Comparison of ENCODE assay signal across 9 cellular contexts in the genomic region with DNA sequence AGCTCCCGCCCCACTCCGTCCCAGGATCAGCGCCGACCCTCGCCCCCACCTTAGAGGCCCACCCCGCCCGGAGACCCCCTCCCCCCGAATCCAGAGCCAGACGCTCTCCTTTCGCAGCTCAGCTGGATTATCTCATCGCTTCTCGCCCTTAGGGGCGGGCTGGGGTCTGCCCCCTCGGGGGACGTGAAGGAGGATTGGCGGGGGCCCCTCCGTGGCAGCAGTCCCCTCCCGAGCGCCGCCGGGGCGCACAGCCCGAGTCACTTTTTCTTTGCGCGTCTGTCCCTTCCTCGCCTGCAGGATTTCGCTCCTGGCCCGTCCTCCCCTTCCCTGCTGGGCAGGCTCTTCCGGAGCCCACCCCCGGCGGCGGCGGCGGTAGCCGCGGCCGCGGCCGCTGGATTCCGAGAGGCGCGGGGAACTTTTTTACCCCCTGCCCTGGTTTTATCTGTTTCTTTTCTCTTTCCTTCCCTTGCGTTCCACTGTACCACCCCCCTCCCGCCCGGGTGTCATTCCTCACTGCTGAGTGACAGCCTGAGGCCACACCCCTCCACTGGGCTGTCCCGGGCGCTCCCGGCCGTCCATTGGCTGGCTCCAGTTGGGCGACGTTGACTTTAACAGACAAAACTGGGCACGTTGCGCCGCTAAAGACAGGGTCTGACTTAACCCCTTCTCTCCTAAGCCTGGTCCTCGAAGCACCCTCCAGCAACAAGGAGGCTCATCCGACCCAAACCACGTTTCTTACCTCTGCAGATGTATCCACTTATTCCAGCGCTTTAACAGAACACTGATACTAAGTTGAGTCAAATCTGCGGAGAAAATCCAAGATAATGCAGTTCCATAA. TPM values are rescaled to one million over a fixed set of nuclear protein-coding genes. Genes with fewer than 3 reads are reported as not detected.
DNase-seq lines count a peak whose midpoint lies in the region; ATAC-seq and TF ChIP-seq lines count a peak whose summit lies in the region.
"Had no signal": no experiment of that assay in that cellular context is flagged by ENCODE, and none has a peak within 500 bp of the region (broad histone marks: within the 10 kb centered on the region; RNA-seq: fewer than 3 reads in every experiment).

No MANE protein-coding gene starts in this region.

- TF ChIP-seq CTCF in ascending aorta (IDR thresholded peaks at IDR 0.05) (no peak), MM.1S (IDR thresholded peaks at IDR 0.05; ENCODE audit: low read length) (no peak)

- intact Hi-C loops in ascending aorta (cut with DNase I), result loop anchor here (10.0 kb wide), 1 partner anchor 820 kb away; no protein-coding TSS in a partner anchor

- no peaks in the 10 kb centered on the region for H4K20me1 ChIP-seq in MM.1S (ENCODE audit: insufficient read depth, low read length)

- H3K27me3 ChIP-seq in ascending aorta (peaks cover 72% of the 10 kb centered on the region), MM.1S (replicated peaks; ENCODE audit: insufficient read depth, low read length) (peaks cover 25% of the 10 kb centered on the region)

- H3K4me1 ChIP-seq in ascending aorta (peaks cover 9 to 24% of the 10 kb centered on the region in 2 donors), MM.1S (ENCODE audit: low read length) (peaks cover 5% of the 10 kb centered on the region)

- no peak overlapping the region for H3K27ac ChIP-seq in ascending aorta
- H3K27ac ChIP-seq in MM.1S (ENCODE audit: low read length), result no peak overlapping the region

- H3K4me3 ChIP-seq in ascending aorta (peak overlapping the region; percentile 59 to 65), MM.1S (ENCODE audit: low read length) (no peak overlapping the region)

- H3K9me3 ChIP-seq in ascending aorta, result no peaks in the 10 kb centered on the region
- H3K9me3 ChIP-seq in MM.1S (replicated peaks; ENCODE audit: insufficient read depth, low read length), result no peaks in the 10 kb centered on the region

- H2AFZ ChIP-seq in MM.1S (ENCODE audit: low read length), result no peak overlapping the region

- H3K9me2 ChIP-seq in MM.1S (replicated peaks; ENCODE audit: insufficient read depth, low read length), result no peaks in the 10 kb centered on the region

- H3F3A ChIP-seq in MM.1S (ENCODE audit: insufficient read depth, low read length), result peaks cover 5% of the 10 kb centered on the region

- peak; percentile 92 for DNase-seq in D341Med (ENCODE audit: low spot score)
- DNase-seq in HPDE6-E6E7 (ENCODE audit: extremely low spot score), result peak; percentile 81
- DNase-seq in NOMO-1 (lab: John Stamatoyannopoulos, UW; ENCODE audit: unreplicated experiment in 2 of 2), result peak; percentile 78 to 81
- DNase-seq in ascending aorta (ENCODE audit: low spot score in 2 of 2), result no peak
- DNase-seq in hepatic stellate cell (ENCODE audit: low spot score), result peak; percentile 92
- DNase-seq in pulmonary artery endothelial cell (ENCODE audit: low read depth, low spot score), result peak; percentile 11
- no peak for DNase-seq in MM.1S

- no peak overlapping the region for H3K4me2 ChIP-seq in MM.1S (ENCODE audit: low read depth, low read length)

- no peaks in the 10 kb centered on the region for H3K36me3 ChIP-seq in ascending aorta
- no peaks in the 10 kb centered on the region for H3K36me3 ChIP-seq in MM.1S (replicated peaks; ENCODE audit: insufficient read depth, low read length)

- no peaks in the 10 kb centered on the region for H3K79me2 ChIP-seq in MM.1S (ENCODE audit: low read length)

- ATAC-seq in GM21360 (IDR thresholded peaks at IDR 0.05; ENCODE audit: unreplicated experiment), result peak; percentile 74

- no peak overlapping the region for H3K9ac ChIP-seq in MM.1S (ENCODE audit: low read length)

RNA-seq across cellular contexts. Expression of a gene that starts 0.5 kb away (rescaled TPM):
- total RNA-seq in ascending aorta (not detected), pulmonary artery endothelial cell (not detected in 2 replicates)
- total RNA-seq: activated CD8-positive, alpha-beta memory T cell treated with anti-CD3 and anti-CD28 coated beads for 36 hours had no signal

Comparison
In these comparisons a context has a peak if more than half of its experiments do, and no peak if none do; other contexts are left out.
1. DNase-seq: peak in D341Med (single experiment), HPDE6-E6E7 (single experiment), NOMO-1 (2 of 2), hepatic stellate cell (single experiment) and pulmonary artery endothelial cell (single experiment); none in ascending aorta (0 of 2) and MM.1S (single experiment).